Comparison of ENCODE assay signal across 3 cellular contexts in genomic region chr7:8258166-8258565, GRCh38.
TF ChIP-seq lines count a peak whose summit lies in the region.

No MANE protein-coding gene starts in this region.

TF ChIP-seq in HepG2, 621 proteins besides CTCF, POLR2A, EP300 and RAD21:
- TF ChIP-seq ZSCAN25 (CRISPR knock-in tag; IDR thresholded peaks at IDR 0.05) (no peak), ATF7 (IDR thresholded peaks at IDR 0.05) (peak; percentile 86), ATF7 (CRISPR knock-in tag; IDR thresholded peaks at IDR 0.05) (no peak), ZBTB25 (CRISPR knock-in tag; IDR thresholded peaks at IDR 0.05) (no peak), MEIS1 (CRISPR knock-in tag; IDR thresholded peaks at IDR 0.05; ENCODE audit: borderline replicate concordance) (no peak)
TF ChIP-seq in HepG2: peak in this region for 1.

TF ChIP-seq in WTC11, 78 proteins besides CTCF, POLR2A, EP300 and RAD21:
- TF ChIP-seq ZNF232 (CRISPR knock-in tag; IDR thresholded peaks at IDR 0.05) (no peak), ZNF317 (CRISPR knock-in tag; IDR thresholded peaks at IDR 0.05; ENCODE audit: borderline replicate concordance, low read depth) (peak; percentile 72; the same call in 1 of the 2 replicates)

TF ChIP-seq in endothelial cell of umbilical vein, 7 proteins besides CTCF, POLR2A, EP300 and RAD21:
- no peak for TF ChIP-seq MYC (IDR thresholded peaks at IDR 0.05; ENCODE audit: low read depth, low read length)
- TF ChIP-seq JUN (IDR thresholded peaks at IDR 0.05; ENCODE audit: borderline replicate concordance, insufficient read depth, insufficient read length, low read depth): peak; percentile 32
